Comparison of ENCODE assay signal across 38 cellular contexts in genomic region chr3:38334142-38334541, GRCh38. TPM values are rescaled to one million over a fixed set of nuclear protein-coding genes. Genes with fewer than 3 reads are reported as not detected.
"Had no signal": no experiment of that assay in that cellular context is flagged by ENCODE, and none has a peak within 500 bp of the region (broad histone marks: within the 10 kb centered on the region; RNA-seq: fewer than 3 reads in every experiment).

No MANE protein-coding gene starts in this region.

- H3K27me3 Mint-ChIP-seq: activated B cell treated with CpG ODN at 0.5 μM for 24 hours; activated T-cell treated with anti-CD3 and anti-CD28 coated beads, Interleukin-2, amount 50 U/mL, for 24 hours had no signal

- DNase-seq: activated B cell treated with CpG ODN at 0.5 μM for 24 hours; activated CD4-positive, alpha-beta T cell treated with anti-CD3 and anti-CD28 coated beads for 48 hours; activated CD4-positive, alpha-beta T cell treated with anti-CD3 and anti-CD28 coated beads, Interleukin-2, amount 50 U/mL, for 1 hour; activated CD4-positive, alpha-beta T cell treated with anti-CD3 and anti-CD28 coated beads, Interleukin-2, amount 50 U/mL, for 48 hours; activated CD8-positive, alpha-beta memory T cell treated with anti-CD3 and anti-CD28 coated beads, Interleukin-2, amount 50 U/mL, for 48 hours; activated effector memory CD4-positive, alpha-beta T cell treated with anti-CD3 and anti-CD28 coated beads, Interleukin-2, amount 50 U/mL, for 16 hours; activated naive CD4-positive, alpha-beta T cell; activated naive CD4-positive, alpha-beta T cell treated with anti-CD3 and anti-CD28 coated beads, Interleukin-2, amount 10 ng/mL, durations not matched to agents 7 days and 5 days; activated T-cell treated with anti-CD3 and anti-CD28 coated beads for 4 hours; activated T-cell treated with anti-CD3 and anti-CD28 coated beads, Interleukin-2, amount 50 U/mL, for 24 hours; adrenal gland; amygdala; central memory CD4-positive, alpha-beta T cell; cerebellar nuclear complex; colonic mucosa; dorsolateral prefrontal cortex; effector memory CD4-positive, alpha-beta T cell; endodermal cell; foreskin keratinocyte; gastrocnemius medialis; glutamatergic neuron; heart left ventricle; T-helper 1 cell; T-helper 17 cell; T1000; WERI-Rb-1 had no signal

- H3K4me1 ChIP-seq: adrenal gland, ascending aorta, breast epithelium, colonic mucosa, gastrocnemius medialis, heart left ventricle had no signal

- H3K4me3 ChIP-seq: adrenal gland, ascending aorta, breast epithelium, cardiac muscle cell, colonic mucosa, dorsolateral prefrontal cortex, gastrocnemius medialis, heart left ventricle had no signal

- H3K4me1 Mint-ChIP-seq: activated B cell treated with CpG ODN at 0.5 μM for 24 hours; activated naive CD4-positive, alpha-beta T cell treated with anti-CD3 and anti-CD28 coated beads, Interleukin-2, amount 10 ng/mL, durations not matched to agents 7 days and 5 days; brain; endodermal cell had no signal

- H3K27me3 ChIP-seq: adrenal gland, ascending aorta, breast epithelium, cardiac muscle cell, colonic mucosa, dorsolateral prefrontal cortex, foreskin keratinocyte, gastrocnemius medialis, heart left ventricle had no signal

- ATAC-seq: activated CD4-positive, CD25-positive, alpha-beta regulatory T cell treated with anti-CD3 and anti-CD28 coated beads, Interleukin-2, amount 50 U/mL, for 24 hours; activated naive CD4-positive, alpha-beta T cell treated with anti-CD3 and anti-CD28 coated beads, Interleukin-2, amount 50 U/mL, for 72 hours; esophagus mucosa; foreskin keratinocyte; gastrocnemius medialis; heart left ventricle; T-helper 17 cell had no signal

- H3K27ac ChIP-seq: adrenal gland, ascending aorta, breast epithelium, cardiac muscle cell, colonic mucosa, dorsolateral prefrontal cortex, foreskin keratinocyte, gastrocnemius medialis, heart left ventricle, WERI-Rb-1 had no signal

- H3K36me3 ChIP-seq: adrenal gland, ascending aorta, breast epithelium, cardiac muscle cell, colonic mucosa, gastrocnemius medialis, heart left ventricle, WERI-Rb-1 had no signal

- H3K27ac Mint-ChIP-seq: activated B cell treated with CpG ODN at 0.5 μM for 24 hours; activated naive CD4-positive, alpha-beta T cell treated with anti-CD3 and anti-CD28 coated beads, Interleukin-2, amount 10 ng/mL, durations not matched to agents 7 days and 5 days; activated naive CD4-positive, alpha-beta T cell treated with anti-CD3 and anti-CD28 coated beads, Interleukin-2, amount 50 U/mL, for 72 hours; activated T-cell treated with anti-CD3 and anti-CD28 coated beads, Interleukin-2, amount 50 U/mL, for 24 hours; activated T-helper 1 cell treated with anti-CD3 and anti-CD28 coated beads, Interleukin-12 subunit alpha, Interleukin-12 subunit beta, Interleukin-2, Interleukin-4 antibody, amounts not matched to agents 30 ng/mL and 10 ng/mL and 1 ng/mL, durations not matched to agents 14 hours and 24 hours and 36 hours; activated T-helper 2 cell treated with anti-CD3 and anti-CD28 coated beads, Interferon-gamma antibody, Interleukin-2, Interleukin-4, amounts not matched to agents 10 μg/mL and 5 μg/mL and 100 μg/mL, durations not matched to agents 14 hours and 24 hours and 36 hours; brain; dendritic cell treated with granulocyte-macrophage colony-stimulating factor and Interleukin-4, amounts not matched to agents 40 ng/mL and 50 ng/mL, for 4 days; endodermal cell; T-helper 17 cell; T-helper 2 cell treated with Interferon-gamma antibody and Interleukin-4, amounts not matched to agents 5 μg/mL and 100 μg/mL, for 36 hours had no signal

- H3K4me3 Mint-ChIP-seq: activated B cell treated with CpG ODN at 0.5 μM for 24 hours; activated naive CD4-positive, alpha-beta T cell treated with anti-CD3 and anti-CD28 coated beads, Interleukin-2, amount 10 ng/mL, durations not matched to agents 7 days and 5 days; activated T-cell treated with anti-CD3 and anti-CD28 coated beads, Interleukin-2, amount 50 U/mL, for 24 hours; activated T-helper 1 cell treated with anti-CD3 and anti-CD28 coated beads, Interleukin-12 subunit alpha, Interleukin-12 subunit beta, Interleukin-2, Interleukin-4 antibody, amounts not matched to agents 30 ng/mL and 10 ng/mL and 1 ng/mL, durations not matched to agents 14 hours and 24 hours and 36 hours; brain; dendritic cell treated with granulocyte-macrophage colony-stimulating factor and Interleukin-4, amounts not matched to agents 40 ng/mL and 50 ng/mL, for 4 days; endodermal cell; T-helper 17 cell; T-helper 2 cell treated with Interferon-gamma antibody and Interleukin-4, amounts not matched to agents 5 μg/mL and 100 μg/mL, for 36 hours had no signal

- H3K9me3 Mint-ChIP-seq: activated B cell treated with CpG ODN at 0.5 μM for 24 hours; activated naive CD4-positive, alpha-beta T cell treated with anti-CD3 and anti-CD28 coated beads, Interleukin-2, amount 10 ng/mL, durations not matched to agents 7 days and 5 days; activated naive CD4-positive, alpha-beta T cell treated with anti-CD3 and anti-CD28 coated beads, Interleukin-2, amount 50 U/mL, for 72 hours; activated T-cell treated with anti-CD3 and anti-CD28 coated beads, Interleukin-2, amount 50 U/mL, for 24 hours; activated T-helper 1 cell treated with anti-CD3 and anti-CD28 coated beads, Interleukin-12 subunit alpha, Interleukin-12 subunit beta, Interleukin-2, Interleukin-4 antibody, amounts not matched to agents 30 ng/mL and 10 ng/mL and 1 ng/mL, durations not matched to agents 14 hours and 24 hours and 36 hours; activated T-helper 2 cell treated with anti-CD3 and anti-CD28 coated beads, Interferon-gamma antibody, Interleukin-2, Interleukin-4, amounts not matched to agents 10 μg/mL and 5 μg/mL and 100 μg/mL, durations not matched to agents 14 hours and 24 hours and 36 hours; brain; dendritic cell treated with granulocyte-macrophage colony-stimulating factor and Interleukin-4, amounts not matched to agents 40 ng/mL and 50 ng/mL, for 4 days; endodermal cell; T-helper 2 cell treated with Interferon-gamma antibody and Interleukin-4, amounts not matched to agents 5 μg/mL and 100 μg/mL, for 36 hours had no signal

- H3K9me3 ChIP-seq: adrenal gland, ascending aorta, breast epithelium, colonic mucosa, gastrocnemius medialis, heart left ventricle had no signal

- H3K36me3 Mint-ChIP-seq: activated naive CD4-positive, alpha-beta T cell treated with anti-CD3 and anti-CD28 coated beads, Interleukin-2, amount 10 ng/mL, durations not matched to agents 7 days and 5 days; activated naive CD4-positive, alpha-beta T cell treated with anti-CD3 and anti-CD28 coated beads, Interleukin-2, amount 50 U/mL, for 72 hours; brain had no signal

RNA-seq across cellular contexts. Expression of gene SLC22A14, which starts 52.0 kb away (rescaled TPM):
- total RNA-seq: activated naive CD4-positive, alpha-beta T cell treated with anti-CD3 and anti-CD28 coated beads, Interleukin-2, amount 50 U/mL, for 72 hours; activated T-helper 1 cell treated with anti-CD3 and anti-CD28 coated beads, Interleukin-12 subunit alpha, Interleukin-12 subunit beta, Interleukin-2, Interleukin-4 antibody, amounts not matched to agents 30 ng/mL and 10 ng/mL and 1 ng/mL, durations not matched to agents 14 hours and 24 hours and 36 hours; activated T-helper 2 cell treated with anti-CD3 and anti-CD28 coated beads, Interferon-gamma antibody, Interleukin-2, Interleukin-4, amounts not matched to agents 10 μg/mL and 5 μg/mL and 100 μg/mL, durations not matched to agents 14 hours and 24 hours and 36 hours; ascending aorta; epithelial cell of proximal tubule had no signal
